ENCODE assay signal across 1 cellular context in genomic region chr3:132034486-132035464, GRCh38.
A peak's percentile ranks its signal among the peaks of the same experiment; 100 is the strongest.
TF ChIP-seq lines count a peak whose summit lies in the region.

Gene CPNE4 (minus strand): TSS chr3:132035014.

TF ChIP-seq in SK-N-SH, 30 proteins besides CTCF, POLR2A, EP300 and RAD21 (continued from another document):
- no peak for TF ChIP-seq NRF1 (IDR thresholded peaks at IDR 0.05; ENCODE audit: low read depth, low read length)
- TF ChIP-seq FOXJ3 (CRISPR knock-in tag; IDR thresholded peaks at IDR 0.05) = no peak
- TF ChIP-seq FOXM1 (IDR thresholded peaks at IDR 0.05; ENCODE audit: low read depth) = no peak
- no peak for TF ChIP-seq USF1 (IDR thresholded peaks at IDR 0.05; ENCODE audit: borderline replicate concordance, low read depth)
- no peak for TF ChIP-seq TAF1 (IDR thresholded peaks at IDR 0.05; ENCODE audit: borderline replicate concordance, low read depth, low read length)
- TF ChIP-seq ZBTB33 (IDR thresholded peaks at IDR 0.05; ENCODE audit: borderline replicate concordance, low read depth) = no peak
- TF ChIP-seq JUND (IDR thresholded peaks at IDR 0.05) = no peak
- TF ChIP-seq GABPA (IDR thresholded peaks at IDR 0.05; ENCODE audit: low read depth) = no peak
- TF ChIP-seq POLR2AphosphoS5 (IDR thresholded peaks at IDR 0.05; ENCODE audit: low read depth, low read length) = no peak
- TF ChIP-seq SMC3 (IDR thresholded peaks at IDR 0.05; ENCODE audit: low read depth, low read length) = peak; percentile 56; the same call in 1 of the 2 replicates
- no peak for TF ChIP-seq TEAD4 (IDR thresholded peaks at IDR 0.05; ENCODE audit: borderline replicate concordance, insufficient read depth)
- no peak for TF ChIP-seq GATA2 (CRISPR knock-in tag; IDR thresholded peaks at IDR 0.05)
- TF ChIP-seq ELF1 (IDR thresholded peaks at IDR 0.05) = no peak
- peak; percentile 54; the same call in 1 of the 2 replicates for TF ChIP-seq MXI1 (IDR thresholded peaks at IDR 0.05; ENCODE audit: low read depth, low read length)
- no peak for TF ChIP-seq RXRA (IDR thresholded peaks at IDR 0.05; ENCODE audit: borderline replicate concordance, low read depth)
